Comparison of ENCODE assay signal across 24 cellular contexts in the genomic region with DNA sequence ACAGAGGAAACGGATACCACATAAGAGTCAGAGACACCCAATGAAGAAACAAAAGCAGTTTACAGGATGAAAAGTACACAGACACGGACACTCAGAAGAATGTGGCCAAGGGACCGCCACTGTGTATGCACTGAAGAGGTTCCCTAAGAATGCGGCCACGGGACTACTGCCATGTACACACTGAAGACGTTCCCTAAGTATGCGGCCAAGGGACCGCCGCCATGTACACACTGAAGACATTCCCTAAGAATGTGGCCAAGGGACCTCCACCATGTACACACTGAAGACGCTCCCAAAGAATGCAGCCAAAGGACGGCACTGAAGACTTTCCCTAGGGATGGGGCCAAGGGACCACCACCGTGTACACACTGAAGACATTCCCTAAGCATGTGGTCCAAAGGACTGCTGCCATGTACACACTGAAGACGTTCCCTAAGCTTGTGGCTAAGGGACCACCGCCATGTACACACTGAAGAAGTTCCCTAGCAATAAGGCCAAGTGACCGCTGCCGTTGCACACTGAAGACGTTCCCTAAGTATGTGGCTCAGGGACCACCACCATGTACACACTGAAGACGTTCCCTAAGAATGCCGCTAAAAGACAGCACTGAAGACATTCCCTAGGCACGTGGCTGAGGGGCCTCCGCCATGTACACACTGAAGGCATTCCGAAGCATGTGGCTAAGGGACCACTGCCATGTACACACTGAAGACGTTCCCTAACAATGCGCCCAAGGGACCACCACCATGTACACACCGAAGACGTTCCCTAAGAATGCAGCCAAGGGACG. TPM values are rescaled to one million over a fixed set of nuclear protein-coding genes. Genes with fewer than 3 reads are reported as not detected.
DNase-seq lines count a peak whose midpoint lies in the region; ATAC-seq and TF ChIP-seq lines count a peak whose summit lies in the region.
"Had no signal": no experiment of that assay in that cellular context is flagged by ENCODE, and none has a peak within 500 bp of the region (broad histone marks: within the 10 kb centered on the region; RNA-seq: fewer than 3 reads in every experiment).

No MANE protein-coding gene starts in this region.

- no peak for TF ChIP-seq POLR2A in spleen (IDR thresholded peaks at IDR 0.05)

- H3K9me3 ChIP-seq in hepatocyte (ENCODE audit: low read depth): no peaks in the 10 kb centered on the region
- peaks cover 0 to 9% (median 3%) of the 10 kb centered on the region in 8 donors for H3K9me3 ChIP-seq in spleen
- no peaks in the 10 kb centered on the region for H3K9me3 ChIP-seq in T-helper 17 cell (ENCODE audit: control insufficient read depth, low read length, poor library complexity, severe bottlenecking)
- no peaks in the 10 kb centered on the region for H3K9me3 ChIP-seq in PC-3 (ENCODE audit: low read length)
- H3K9me3 ChIP-seq: A549 had no signal

- H3K4me1 Mint-ChIP-seq in T-helper 17 cell: peaks cover 12% of the 10 kb centered on the region

- H2AFZ ChIP-seq in hepatocyte (no peak overlapping the region), PC-3 (ENCODE audit: low read length) (no peak overlapping the region)

- no peak overlapping the region for H3K4me3 ChIP-seq in hepatocyte
- H3K4me3 ChIP-seq in spleen: no peak overlapping the region
- no peak overlapping the region for H3K4me3 ChIP-seq in PC-3 (ENCODE audit: low read length)
- H3K4me3 ChIP-seq: A549; BLaER1 treated with 17β-estradiol and CSF1 and Interleukin-3, amounts not matched to agents 10 nM and 100 nM had no signal

- H3K79me2 ChIP-seq in hepatocyte: peaks cover 74% of the 10 kb centered on the region
- H3K79me2 ChIP-seq in PC-3 (ENCODE audit: low read length): no peaks in the 10 kb centered on the region

- H3K9ac ChIP-seq in PC-3 (ENCODE audit: low read length): no peak overlapping the region
- H3K9ac ChIP-seq: BLaER1 treated with 17β-estradiol and CSF1 and Interleukin-3, amounts not matched to agents 10 nM and 100 nM had no signal

- H3K4me1 ChIP-seq in hepatocyte (ENCODE audit: insufficient read depth) (no peaks in the 10 kb centered on the region), spleen (no peaks in the 10 kb centered on the region), PC-3 (ENCODE audit: insufficient read depth, low read length) (no peaks in the 10 kb centered on the region)
- H3K4me1 ChIP-seq: BLaER1 treated with 17β-estradiol and CSF1 and Interleukin-3, amounts not matched to agents 10 nM and 100 nM had no signal

- H3K9me2 ChIP-seq in hepatocyte (replicated peaks; ENCODE audit: insufficient read depth): no peaks in the 10 kb centered on the region
- no peaks in the 10 kb centered on the region for H3K9me2 ChIP-seq in PC-3 (replicated peaks; ENCODE audit: low read length)

- H3K36me3 Mint-ChIP-seq in T-helper 17 cell (ENCODE audit: low read depth): peaks cover 3% of the 10 kb centered on the region

- BruUV-seq in PC-3 (replicated peaks; lab: Mats Ljungman, UMichigan): no TSS peak

- H3K27me3 Mint-ChIP-seq in T-helper 17 cell: no peaks in the 10 kb centered on the region
- H3K27me3 Mint-ChIP-seq: CD4-positive, alpha-beta T cell; IgD-negative memory B cell had no signal

- intact Hi-C loops in spleen (cut with DNase I; ENCODE audit: low total_unique reads): no loop called here
- intact Hi-C loops in PC-3 (cut with micrococcal nuclease): no loop called here

- H4K20me1 ChIP-seq in hepatocyte (ENCODE audit: insufficient read depth, poor library complexity, severe bottlenecking): peaks cover 1% of the 10 kb centered on the region
- H4K20me1 ChIP-seq in PC-3 (ENCODE audit: low read length): no peaks in the 10 kb centered on the region

- H3K4me2 ChIP-seq in hepatocyte (no peak overlapping the region), PC-3 (ENCODE audit: low read length) (no peak overlapping the region)
- H3K4me2 ChIP-seq: A549; BLaER1 treated with 17β-estradiol and CSF1 and Interleukin-3, amounts not matched to agents 10 nM and 100 nM had no signal

- ATAC-seq in T-helper 17 cell (no peak), PC-3 (no peak), HG02938 (IDR thresholded peaks at IDR 0.05; ENCODE audit: unreplicated experiment) (no peak)
- ATAC-seq: A549, Panc1 had no signal

- CTCF ChIA-PET in HEK293T (lab: Yijun Ruan, JAX): no interaction called here
- CTCF ChIA-PET in PC-3 (lab: Charles Lee): no interaction called here

- WGBS in hepatocyte (ENCODE audit: low lambda C conversion rate, missing lambda C conversion rate): 92% methylated on average over 27 of the region's 27 CpGs
- WGBS in spleen, 5 donors: 83 to 96% (median 92%) methylated on average over 25 to 27 of the region's 27 CpGs

- TF ChIP-seq CTCF in hepatocyte (IDR thresholded peaks at IDR 0.05; ENCODE audit: poor library complexity) (no peak), spleen (IDR thresholded peaks at IDR 0.05 in 8 of 11, conservative IDR thresholded peaks at IDR 0.05 in 3 of 11) (no peak), PC-3 (conservative IDR thresholded peaks at IDR 0.05; ENCODE audit: low read depth, low read length) (no peak)

- no peak overlapping the region for H3K27ac Mint-ChIP-seq in T-helper 17 cell
- H3K27ac Mint-ChIP-seq: CD4-positive, alpha-beta T cell; IgD-negative memory B cell had no signal

- H3K27ac ChIP-seq in hepatocyte (peak overlapping the region; percentile 94), spleen (no peak overlapping the region), PC-3 (ENCODE audit: low read length) (no peak overlapping the region)
- H3K27ac ChIP-seq: A549; BLaER1 treated with 17β-estradiol and CSF1 and Interleukin-3, amounts not matched to agents 10 nM and 100 nM; RWPE1 had no signal

- POLR2A ChIA-PET in HEK293T (lab: Yijun Ruan, JAX) (no interaction called here), PC-3 (lab: Charles Lee; ENCODE audit: unreplicated experiment) (no interaction called here)

- H3K36me3 ChIP-seq in hepatocyte (replicated peaks; ENCODE audit: insufficient read depth, low read depth) (no peaks in the 10 kb centered on the region), spleen (peaks cover 0 to 9% (median 0%) of the 10 kb centered on the region in 6 donors), PC-3 (ENCODE audit: low read depth, low read length) (no peaks in the 10 kb centered on the region)

- no peak overlapping the region for H3K4me3 Mint-ChIP-seq in T-helper 17 cell
- H3K4me3 Mint-ChIP-seq: CD4-positive, alpha-beta T cell had no signal

- DNase-seq in ELF-1 (ENCODE audit: low read depth, low spot score): peak; percentile 23
- DNase-seq in HEK293T (ENCODE audit: extremely low spot score): no peak
- DNase-seq in hepatocyte (ENCODE audit: low spot score): no peak
- peak; percentile 21 for DNase-seq in spleen
- no peak for DNase-seq in T-helper 17 cell
- DNase-seq in PC-3: no peak
- DNase-seq: AML-193; CD4-positive, alpha-beta T cell; DMS53; H7; NCI-H1048; NCI-H1417; NCI-H1694; NCI-H2029 treated with DMSO at 0.1 percent for 48 hours; NCI-H226; NCI-H510A; NCI-H69; SHP77 had no signal

- H3F3A ChIP-seq in PC-3 (ENCODE audit: low read length, unreplicated experiment): no peaks in the 10 kb centered on the region

- no peaks in the 10 kb centered on the region for H3K27me3 ChIP-seq in hepatocyte
- H3K27me3 ChIP-seq in spleen (replicated peaks in 1 of 7): no peaks in the 10 kb centered on the region
- H3K27me3 ChIP-seq in PC-3 (ENCODE audit: low read length): no peaks in the 10 kb centered on the region
- H3K27me3 ChIP-seq: BLaER1 treated with 17β-estradiol and CSF1 and Interleukin-3, amounts not matched to agents 10 nM and 100 nM had no signal

TF ChIP-seq in HEK293T, 16 proteins besides CTCF, POLR2A, EP300 and RAD21:
- TF ChIP-seq FOXA1 (IDR thresholded peaks at IDR 0.05) (no peak), ELF4 (IDR thresholded peaks at IDR 0.05) (no peak), FOXM1 (IDR thresholded peaks at IDR 0.05; ENCODE audit: borderline replicate concordance) (0 out of 2 replicates have a peak, but pooled peaks have one; percentile 15), TARDBP (IDR thresholded peaks at IDR 0.05) (no peak), SP1 (IDR thresholded peaks at IDR 0.05) (no peak), BHLHE40 (IDR thresholded peaks at IDR 0.05; ENCODE audit: borderline replicate concordance) (no peak)

RNA-seq across cellular contexts. Expression of a gene that starts 32.2 kb away (rescaled TPM):
- total RNA-seq in hepatocyte (37.2 and 42.7 TPM in 2 replicates), spleen (10 to 100 TPM; 18.7 to 29.6 (median 26.6) TPM), T-helper 17 cell (10 to 100 TPM; 11.6 to 14.2 TPM), PC-3 (2014; rRNA removed) (11.5 and 13.8 TPM in 2 replicates)
- polyA plus RNA-seq in hepatocyte (59.3 and 71.7 TPM in 2 replicates), spleen (1 to 10 TPM; 5.5 to 9.2 (median 6.6) TPM)

RNA-seq across cellular contexts. Expression of a gene that starts 32.2 kb away (rescaled TPM):
- total RNA-seq in hepatocyte: 41.4 and 43.1 TPM in 2 replicates
- 25.9 and 26.4 TPM in 2 replicates for polyA plus RNA-seq in hepatocyte
- 10 to 100 TPM; 39.2 to 65.7 (median 45.1) TPM for total RNA-seq in spleen
- polyA plus RNA-seq in spleen: 10 to 100 TPM; 11.3 to 24.2 (median 14.5) TPM
- 10 to 100 TPM; 19.8 to 19.9 TPM for total RNA-seq in T-helper 17 cell
- total RNA-seq in PC-3 (2014; rRNA removed): 14.2 and 15.9 TPM in 2 replicates

Comparison
In these comparisons a context has a peak if more than half of its experiments do, and no peak if none do; other contexts are left out.
1. DNase-seq: peak in ELF-1 (single experiment) and spleen (single experiment); none in HEK293T (single experiment), hepatocyte (single experiment), T-helper 17 cell (0 of 3) and PC-3 (single experiment).